ENCODE assay signal across 9 cellular contexts in genomic region chr10:124717911-124718734, GRCh38. TPM values are rescaled to one million over a fixed set of nuclear protein-coding genes. Genes with fewer than 3 reads are reported as not detected.
DNase-seq lines count a peak whose midpoint lies in the region; ATAC-seq, FAIRE-seq and TF ChIP-seq lines count a peak whose summit lies in the region.
"Had no signal": no experiment of that assay in that cellular context is flagged by ENCODE, and none has a peak within 500 bp of the region (broad histone marks: within the 10 kb centered on the region; RNA-seq: fewer than 3 reads in every experiment).

No MANE protein-coding gene starts in this region.

- in situ Hi-C loops in G401 (cut with HindIII; ENCODE audit: low sequenced_read_pairs) = no loop called here

- FAIRE-seq in D721Med (lab: Jason Lieb, UNC) = no peak

- peak; percentile 62 for DNase-seq in G401 (ENCODE audit: low spot score)
- DNase-seq in NCI-H2029 (lab: John Stamatoyannopoulos, UW) = peak; percentile 41
- DNase-seq in activated CD8-positive, alpha-beta memory T cell treated with anti-CD3 and anti-CD28 coated beads for 1 hour (ENCODE audit: extremely low read depth in 1 of 2, low read depth in 1 of 2) = peak; percentile 49 to 63
- peak; percentile 97 to 100 for DNase-seq in erythroblast (lab: John Stamatoyannopoulos, UW)
- no peak for DNase-seq in D721Med (ENCODE audit: insufficient read length, low spot score)
- DNase-seq in NCI-H128 (lab: John Stamatoyannopoulos, UW; ENCODE audit: unreplicated experiment) = no peak

- ATAC-seq in GM21786 (IDR thresholded peaks at IDR 0.05; ENCODE audit: unreplicated experiment) = peak; percentile 60

- no peak for TF ChIP-seq CTCF in D721Med (IDR thresholded peaks at IDR 0.05; ENCODE audit: insufficient read depth, missing control alignments)

- TF ChIP-seq POLR2A in erythroblast (IDR thresholded peaks at IDR 0.05; ENCODE audit: low read length) = peak; percentile 68

- no peak overlapping the region for H3K4me3 ChIP-seq in skin epidermis
- H3K4me3 ChIP-seq: HAP-1 had no signal

- peak overlapping the region in 20 of 21 experiments; percentile 14 to 92 (median 66) for H3K27ac ChIP-seq in skin epidermis

RNA-seq across cellular contexts. Expression of gene FAM53B, which starts 26.1 kb away (rescaled TPM):
- 17.0 and 21.4 TPM in 2 replicates for total RNA-seq in G401 (2014; rRNA removed; shearing (Covaris generic))

Comparison
In these comparisons a context has a peak if more than half of its experiments do, and no peak if none do; other contexts are left out.
1. DNase-seq: peak in G401 (single experiment), NCI-H2029 (single experiment), activated CD8-positive, alpha-beta memory T cell treated with anti-CD3 and anti-CD28 coated beads for 1 hour (2 of 2) and erythroblast (2 of 2); none in D721Med (single experiment) and NCI-H128 (single experiment).